In the genomic region with DNA sequence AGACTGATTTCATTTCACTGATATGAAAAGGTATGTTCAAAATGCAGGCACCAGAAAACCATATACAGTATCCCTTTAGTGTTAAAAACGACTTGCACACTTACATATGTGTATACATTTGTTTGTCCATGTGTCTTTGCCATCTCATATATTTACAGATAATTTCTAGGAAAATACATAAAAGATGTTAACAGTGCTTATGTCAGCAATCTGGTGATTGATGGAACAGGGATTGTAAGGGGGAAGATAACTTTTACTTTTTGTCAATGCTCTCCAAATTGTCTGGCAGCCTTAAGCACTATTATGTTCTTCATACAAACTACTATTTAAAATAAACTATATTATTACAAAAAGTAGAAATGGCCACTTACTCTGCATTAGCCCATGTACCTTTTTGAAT, we compare ENCODE assay signal across 9 cellular contexts.
"Had no signal": no experiment of that assay in that cellular context is flagged by ENCODE, and none has a peak within 500 bp of the region (broad histone marks: within the 10 kb centered on the region; RNA-seq: fewer than 3 reads in every experiment).

No MANE protein-coding gene starts in this region.

- H3K4me1 Mint-ChIP-seq: GM23338, H9, IgD-negative memory B cell had no signal

- H3K4me2 ChIP-seq: GM23338, KMS-11 had no signal

- H3K4me3 Mint-ChIP-seq: GM23338, H9, IgD-negative memory B cell had no signal

- H2AFZ ChIP-seq: GM23338 had no signal

- DNase-seq: H9, HCEC 1CT, KBM-7 had no signal

- ATAC-seq: GM23338 had no signal

- H3K4me3 ChIP-seq: GM23338 had no signal

- H3K27me3 Mint-ChIP-seq: IgD-negative memory B cell had no signal

- FAIRE-seq: H1, H54 had no signal

- H3K9ac ChIP-seq: KMS-11 had no signal

- H3K27ac Mint-ChIP-seq: GM23338, H9, IgD-negative memory B cell had no signal

- H3K36me3 Mint-ChIP-seq: IgD-negative memory B cell had no signal

- H3K27ac ChIP-seq: HL-60, KMS-11 had no signal

- H3K9me3 Mint-ChIP-seq: GM23338, H9 had no signal
